Comparison of ENCODE assay signal across 1 cellular context in the genomic region with DNA sequence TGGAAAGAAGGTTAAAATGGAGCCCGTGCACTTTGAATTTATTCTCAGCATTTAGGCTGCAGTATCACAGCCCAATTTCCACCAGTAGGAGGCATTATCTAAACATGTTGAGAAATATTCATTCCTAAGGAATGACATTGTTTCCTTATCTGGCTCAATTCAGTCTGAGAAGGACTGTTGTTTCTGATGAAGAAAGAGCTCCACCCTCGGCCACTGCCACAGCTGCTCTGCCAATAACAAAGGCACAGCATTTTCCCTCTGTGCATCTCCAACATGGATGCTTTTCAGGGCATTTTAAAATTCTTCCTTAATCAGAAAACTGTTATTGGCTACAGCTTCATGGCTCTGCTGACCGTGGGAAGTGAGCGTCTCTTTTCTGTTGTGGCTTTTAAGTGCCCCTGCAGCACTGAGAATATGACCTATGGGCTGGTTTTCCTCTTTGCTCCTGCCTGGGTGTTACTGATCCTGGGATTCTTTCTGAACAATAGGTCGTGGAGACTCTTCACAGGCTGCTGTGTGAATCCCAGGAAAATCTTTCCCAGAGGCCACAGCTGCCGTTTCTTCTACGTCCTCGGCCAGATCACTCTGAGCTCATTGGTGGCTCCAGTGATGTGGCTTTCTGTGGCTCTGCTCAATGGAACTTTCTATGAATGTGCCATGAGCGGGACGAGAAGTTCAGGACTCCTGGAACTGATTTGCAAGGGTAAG.
TF ChIP-seq lines count a peak whose summit lies in the region.

CALHM5 (plus strand) TSS at position 216 of the 708 bp plus-strand sequence; CDS start at position 274, 58 bp downstream.

TF ChIP-seq in endothelial cell of umbilical vein, 7 proteins besides CTCF, POLR2A, EP300 and RAD21 (continued from another document):
- TF ChIP-seq GATA2 (IDR thresholded peaks at IDR 0.05; ENCODE audit: insufficient read depth, insufficient read length, low read depth, low read length) = peak; percentile 46
TF ChIP-seq in endothelial cell of umbilical vein: peak in this region for 2.
